ENCODE assay signal across 8 cellular contexts in the genomic region with DNA sequence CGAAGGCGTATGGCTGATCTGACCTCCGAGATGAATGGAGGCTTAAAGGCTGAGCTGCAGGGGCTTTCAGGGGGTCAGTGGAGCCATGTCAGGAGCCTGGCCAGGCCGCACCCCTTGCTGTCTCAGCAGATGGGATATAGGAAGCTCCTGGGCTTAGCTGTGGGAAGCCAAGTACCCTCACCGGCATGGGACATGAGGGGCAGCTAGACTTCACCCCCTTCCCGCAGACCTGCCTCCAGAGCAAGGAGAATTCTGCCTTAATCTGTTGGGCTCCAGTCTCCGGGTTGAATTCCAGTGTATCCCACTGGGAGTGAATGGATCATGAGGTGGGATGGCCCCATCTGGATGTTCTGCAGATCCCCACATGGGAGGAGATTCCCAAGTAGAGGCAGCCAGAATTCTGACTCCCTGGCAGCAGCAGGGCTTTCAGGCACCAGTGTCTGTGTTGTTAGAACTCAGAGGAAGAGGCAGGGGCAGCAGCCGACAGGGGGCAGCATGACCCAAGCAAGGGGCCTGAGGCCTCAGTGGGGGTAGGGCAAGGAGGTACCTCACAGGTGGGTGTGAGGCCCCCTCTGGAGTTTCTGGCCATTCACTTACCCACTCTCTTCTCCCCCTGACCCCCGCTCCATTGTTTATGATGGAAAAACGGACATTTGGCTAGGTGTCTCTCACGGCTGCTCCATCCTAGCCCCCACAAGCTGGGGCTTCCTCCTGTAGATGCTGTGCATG. TPM values are rescaled to one million over a fixed set of nuclear protein-coding genes. Genes with fewer than 3 reads are reported as not detected.
DNase-seq lines count a peak whose midpoint lies in the region; ATAC-seq and TF ChIP-seq lines count a peak whose summit lies in the region.

No MANE protein-coding gene starts in this region.

- no peaks in the 10 kb centered on the region for H4K20me1 ChIP-seq in DND-41 (ENCODE audit: insufficient read depth, low read length)

- H3K36me3 Mint-ChIP-seq in activated CD4-positive, alpha-beta T cell treated with anti-CD3 and anti-CD28 coated beads for 36 hours (ENCODE audit: low read depth) = peaks cover 4% of the 10 kb centered on the region
- H3K36me3 Mint-ChIP-seq in chondrocyte (ENCODE audit: low read depth) (peaks cover 9% of the 10 kb centered on the region), naive B cell (peaks cover 0 to 7% of the 10 kb centered on the region in 2 donors)

- peaks cover 76% of the 10 kb centered on the region for H3K36me3 ChIP-seq in DND-41 (ENCODE audit: insufficient read depth, low read length)

- H3K27me3 ChIP-seq in DND-41 (ENCODE audit: insufficient read depth, low read length, poor library complexity) = no peaks in the 10 kb centered on the region

- H3K27me3 Mint-ChIP-seq in activated CD4-positive, alpha-beta T cell treated with anti-CD3 and anti-CD28 coated beads for 36 hours = no peaks in the 10 kb centered on the region
- no peaks in the 10 kb centered on the region for H3K27me3 Mint-ChIP-seq in chondrocyte (ENCODE audit: low read depth)
- H3K27me3 Mint-ChIP-seq in naive B cell = no peaks in the 10 kb centered on the region

- peak; percentile 84 for ATAC-seq in DND-41 (ENCODE audit: insufficient read depth, low read depth)
- ATAC-seq in activated CD4-positive, alpha-beta T cell treated with anti-CD3 and anti-CD28 coated beads for 36 hours = peak; percentile 88
- peak; percentile 18 to 41 for ATAC-seq in naive B cell (ENCODE audit: low read depth in 2 of 2)

- H3K79me2 ChIP-seq in DND-41 (ENCODE audit: insufficient read depth, low read length) = no peaks in the 10 kb centered on the region

- H3K4me1 Mint-ChIP-seq in activated CD4-positive, alpha-beta T cell treated with anti-CD3 and anti-CD28 coated beads for 36 hours = peaks cover 6% of the 10 kb centered on the region
- H3K4me1 Mint-ChIP-seq in chondrocyte (ENCODE audit: low read depth) = no peaks in the 10 kb centered on the region
- H3K4me1 Mint-ChIP-seq in naive B cell = peaks cover 16 to 41% (median 29%) of the 10 kb centered on the region in 3 donors

- H3K4me3 Mint-ChIP-seq in activated CD4-positive, alpha-beta T cell treated with anti-CD3 and anti-CD28 coated beads for 36 hours = no peak overlapping the region
- H3K4me3 Mint-ChIP-seq in chondrocyte (ENCODE audit: unreplicated experiment) (no peak overlapping the region), naive B cell (peak overlapping the region in 4 of 8 donors; percentile 22 to 57 (median 42))

- H3K9ac ChIP-seq in DND-41 (ENCODE audit: low read depth, low read length) = no peak overlapping the region; the same call in 1 of the 2 replicates

- H3K4me3 ChIP-seq in DND-41 (ENCODE audit: low read depth in 1 of 2, low read length in 2 of 2) = no peak overlapping the region

- H3K9me3 Mint-ChIP-seq in activated CD4-positive, alpha-beta T cell treated with anti-CD3 and anti-CD28 coated beads for 36 hours (ENCODE audit: low read depth) = no peaks in the 10 kb centered on the region
- no peaks in the 10 kb centered on the region for H3K9me3 Mint-ChIP-seq in chondrocyte (ENCODE audit: low read depth)
- no peaks in the 10 kb centered on the region for H3K9me3 Mint-ChIP-seq in naive B cell

- intact Hi-C loops in activated CD4-positive, alpha-beta T cell treated with anti-CD3 and anti-CD28 coated beads for 36 hours (cut with DNase I, micrococcal nuclease) = loop anchor here (1.0 to 2.0 kb wide), 2 partner anchors 30 to 161 kb away; no protein-coding TSS in a partner anchor

- H3K9me3 ChIP-seq in DND-41 (ENCODE audit: insufficient read depth, low read length, severe bottlenecking) = no peaks in the 10 kb centered on the region

- H3K27ac ChIP-seq in DND-41 (ENCODE audit: low read length) = peak overlapping the region; percentile 56

- no peak overlapping the region for H2AFZ ChIP-seq in DND-41 (ENCODE audit: low read depth, low read length)

- H3K4me1 ChIP-seq in DND-41 (ENCODE audit: insufficient read depth, low read length) = no peaks in the 10 kb centered on the region

- no peak overlapping the region for H3K27ac Mint-ChIP-seq in activated CD4-positive, alpha-beta T cell treated with anti-CD3 and anti-CD28 coated beads for 36 hours
- H3K27ac Mint-ChIP-seq in chondrocyte (ENCODE audit: unreplicated experiment) (no peak overlapping the region), naive B cell (peak overlapping the region; percentile 67 to 97 (median 91))

- DNase-seq in DND-41 (peak; percentile 74), chondrocyte (ENCODE audit: low spot score) (peak; percentile 71), naive B cell (peak; percentile 74), NCI-H2029 (lab: John Stamatoyannopoulos, UW) (no peak), NCI-H1105 treated with DMSO at 0.1 percent for 48 hours (lab: John Stamatoyannopoulos, UW) (no peak)
- peak; percentile 88 for DNase-seq in activated CD4-positive, alpha-beta T cell treated with anti-CD3 and anti-CD28 coated beads for 36 hours
- peak; percentile 63 for DNase-seq in stimulated activated naive CD4-positive, alpha-beta T cell treated with Interleukin-2 at 50 U/mL for 16 hours (lab: John Stamatoyannopoulos, UW)

- CTCF ChIA-PET in activated CD4-positive, alpha-beta T cell treated with anti-CD3 and anti-CD28 coated beads for 36 hours (lab: Charles Lee) = interaction anchor here (0.5 to 7.4 kb wide), 11 partner anchors 9 to 779 kb away, joined by 3 to 84 read pairs (median 4); partner anchors contain the start of genes MAT2A and RNF181

- POLR2A ChIA-PET in activated CD4-positive, alpha-beta T cell treated with anti-CD3 and anti-CD28 coated beads for 36 hours (lab: Charles Lee) = no interaction called here

- peak; percentile 93 for TF ChIP-seq CTCF in DND-41 (IDR thresholded peaks at IDR 0.05; ENCODE audit: borderline replicate concordance, extremely low read depth, low read length, poor library complexity, severe bottlenecking)
- peak; percentile 58; the same call in 1 of the 2 replicates for TF ChIP-seq CTCF in LNCAP (IDR thresholded peaks at IDR 0.05)
- peak; percentile 76 for TF ChIP-seq CTCF in chondrocyte (IDR thresholded peaks at IDR 0.05)

- no peak overlapping the region for H3K4me2 ChIP-seq in DND-41 (ENCODE audit: insufficient read depth, low read length)

RNA-seq across cellular contexts. Expression of gene CAPG, which starts 19.1 kb away (rescaled TPM):
- total RNA-seq in activated CD4-positive, alpha-beta T cell treated with anti-CD3 and anti-CD28 coated beads for 36 hours = 10 to 100 TPM; 28.3 to 45.6 TPM
- total RNA-seq in chondrocyte = 40.5 to 77.6 TPM (median 76.5 TPM) in 3 replicates
- 100 to 1,000 TPM; 114 to 414 (median 282) TPM for polyA plus RNA-seq in naive B cell (ENCODE audit: low read depth in 6 of 6)

RNA-seq across cellular contexts. Expression of gene SH2D6, which starts 27.4 kb away (rescaled TPM):
- 1 to 10 TPM; 1.7 to 2.2 TPM for total RNA-seq in activated CD4-positive, alpha-beta T cell treated with anti-CD3 and anti-CD28 coated beads for 36 hours
- 0.47 TPM in 1 of 3 replicates, not detected in the others for total RNA-seq in chondrocyte
- polyA plus RNA-seq in naive B cell (ENCODE audit: low read depth in 6 of 6) = not detected

RNA-seq across cellular contexts. Expression of gene ELMOD3, which starts 36.5 kb away (rescaled TPM):
- 10 to 100 TPM; 11.2 to 12.9 TPM for total RNA-seq in activated CD4-positive, alpha-beta T cell treated with anti-CD3 and anti-CD28 coated beads for 36 hours
- total RNA-seq in chondrocyte = 14.3 to 20.0 TPM (median 15.2 TPM) in 3 replicates
- 10 to 100 TPM in 5 of 6 donors, 1 to 10 TPM in 1; 9.8 to 23.1 (median 13.8) TPM for polyA plus RNA-seq in naive B cell (ENCODE audit: low read depth in 6 of 6)

RNA-seq across cellular contexts. Expression of gene RETSAT, which starts 36.8 kb away (rescaled TPM):
- total RNA-seq in activated CD4-positive, alpha-beta T cell treated with anti-CD3 and anti-CD28 coated beads for 36 hours = 10 to 100 TPM; 18.1 to 18.7 TPM
- total RNA-seq in chondrocyte = 35.6 to 40.3 TPM (median 36.3 TPM) in 3 replicates
- 1 to 10 TPM; 4.4 to 8.7 (median 6.8) TPM for polyA plus RNA-seq in naive B cell (ENCODE audit: low read depth in 6 of 6)

Comparison
In these comparisons a context has a peak if more than half of its experiments do, and no peak if none do; other contexts are left out.
1. ATAC-seq: peak in every context shown above with its lines; median percentile 88 in activated CD4-positive, alpha-beta T cell treated with anti-CD3 and anti-CD28 coated beads for 36 hours; 84 in DND-41; 30 in naive B cell.
2. DNase-seq: peak in DND-41 (single experiment), activated CD4-positive, alpha-beta T cell treated with anti-CD3 and anti-CD28 coated beads for 36 hours (single experiment), chondrocyte (single experiment), naive B cell (single experiment) and stimulated activated naive CD4-positive, alpha-beta T cell treated with Interleukin-2 at 50 U/mL for 16 hours (single experiment); none in NCI-H2029 (single experiment) and NCI-H1105 treated with DMSO at 0.1 percent for 48 hours (single experiment).
3. H3K27ac Mint-ChIP-seq: peak in naive B cell (6 of 6); none in activated CD4-positive, alpha-beta T cell treated with anti-CD3 and anti-CD28 coated beads for 36 hours (single experiment) and chondrocyte (single experiment).
4. Peak in every context shown above with its lines, with median percentiles within 50 percentile points of each other: CTCF ChIP-seq.